ENCODE assay signal across 7 cellular contexts in genomic region chr15:90657520-90658172, GRCh38. TPM values are rescaled to one million over a fixed set of nuclear protein-coding genes. Genes with fewer than 3 reads are reported as not detected.
DNase-seq lines count a peak whose midpoint lies in the region; ATAC-seq, FAIRE-seq and TF ChIP-seq lines count a peak whose summit lies in the region.
"Not testable (repeated sequence)": the region's sequence is repeated elsewhere in the genome, so short reads cannot be mapped to it uniquely, and the experiment has no call there.

No MANE protein-coding gene starts in this region.

- ATAC-seq in GM18867 (IDR thresholded peaks at IDR 0.05; ENCODE audit: unreplicated experiment) (peak; percentile 41), HG02852 (IDR thresholded peaks at IDR 0.05; ENCODE audit: unreplicated experiment) (peak; percentile 41)
- ATAC-seq in K562 = not testable (repeated sequence)

- not testable (repeated sequence) for H4K20me1 ChIP-seq in Karpas-422 (ENCODE audit: insufficient read depth, low read depth, low read length); K562 (replicated peaks; ENCODE audit: control insufficient read depth, insufficient read depth, low read length)

- in situ Hi-C loops in K562 (cut with MboI) = not testable (repeated sequence)

- H2AFZ ChIP-seq in Karpas-422 (ENCODE audit: low read length) (0 out of 2 replicates have a peak overlapping the region, but pooled peaks have one; percentile 32), K562 (ENCODE audit: low read depth, low read length) (peak overlapping the region; percentile 15; the same call in 1 of the 2 replicates)

- TF ChIP-seq CTCF in K562 (IDR thresholded peaks at IDR 0.05 in 2 of 3, conservative IDR thresholded peaks at IDR 0.05 in 1 of 3; ENCODE audit: insufficient read depth in 2 of 3, low read depth in 1 of 3, low read length in 3 of 3) = not testable (repeated sequence)

- not testable (repeated sequence) for H3K9me1 ChIP-seq in K562 (ENCODE audit: control insufficient read depth, insufficient read depth, low read length)

- FAIRE-seq in K562 (lab: Jason Lieb, UNC) = not testable (repeated sequence)

- H3K4me3 ChIP-seq in Karpas-422 (ENCODE audit: low read length) = peak overlapping the region; percentile 63
- H3K4me3 ChIP-seq in K562 = not testable (repeated sequence)

- H3K9me3 ChIP-seq in Karpas-422 (ENCODE audit: low read length); K562 (replicated peaks; ENCODE audit: control insufficient read depth, insufficient read depth, low read depth, low read length): not testable (repeated sequence)

- peak overlapping the region; percentile 64 for H3K27ac ChIP-seq in Karpas-422 (ENCODE audit: low read length)
- H3K27ac ChIP-seq in K562 (ENCODE audit: extremely low read depth, low read depth, low read length) = not testable (repeated sequence)

- intact Hi-C loops in K562 (cut with micrococcal nuclease) = not testable (repeated sequence)

- peak overlapping the region; percentile 92 for H3K4me2 ChIP-seq in Karpas-422 (ENCODE audit: low read depth, low read length, poor library complexity, severe bottlenecking)
- peak overlapping the region; percentile 28 for H3K4me2 ChIP-seq in K562 (ENCODE audit: insufficient read depth, low read length)

- TF ChIP-seq EP300 in K562 (IDR thresholded peaks at IDR 0.05; ENCODE audit: low read length) = not testable (repeated sequence)

- H3K79me2 ChIP-seq in Karpas-422 (ENCODE audit: low read length); K562 (ENCODE audit: control insufficient read depth, insufficient read depth, low read length): not testable (repeated sequence)

- not testable (repeated sequence) for H3K27me3 ChIP-seq in Karpas-422 (ENCODE audit: low read length); K562 (ENCODE audit: control insufficient read depth in 2 of 2, insufficient read depth in 2 of 2, low read length in 2 of 2)

- H3K4me1 ChIP-seq in Karpas-422 (ENCODE audit: low read length) (peaks cover 71% of the 10 kb centered on the region), K562 (replicated peaks in 1 of 2; ENCODE audit: control insufficient read depth in 2 of 2, insufficient read depth in 2 of 2, low read length in 2 of 2) (peaks cover 29 to 30% of the 10 kb centered on the region in 2 experiments)

- WGBS in K562 (ENCODE audit: insufficient coverage, low coverage, missing lambda C conversion rate) = 6% methylated on average over 7 of the region's 7 CpGs

- POLR2A ChIA-PET in K562 (lab: Yijun Ruan, JAX) = interaction anchor here (0.7 kb wide), 1 partner anchor 277 kb away, joined by 3 read pairs; the partner anchor contains the start of gene UNC45A

- CTCF ChIA-PET in K562 (lab: Yijun Ruan, JAX; ENCODE audit: low intra/inter-chr PET ratio) = not testable (repeated sequence)

- H3K9me2 ChIP-seq in Karpas-422 (replicated peaks; ENCODE audit: insufficient read depth, low read length) = not testable (repeated sequence)

- TF ChIP-seq POLR2A in K562 (conservative IDR thresholded peaks at IDR 0.05) = not testable (repeated sequence)

- TF ChIP-seq RAD21 in K562 (CRISPR knock-in tag; conservative IDR thresholded peaks at IDR 0.05 in 1 of 2, IDR thresholded peaks at IDR 0.05 in 1 of 2) = not testable (repeated sequence)

- H3K36me3 ChIP-seq in Karpas-422 (ENCODE audit: insufficient read depth, low read length); K562 (ENCODE audit: control insufficient read depth, insufficient read depth, low read length): not testable (repeated sequence)

- not testable (repeated sequence) for BruUV-seq in K562 (replicated peaks; lab: Mats Ljungman, UMichigan)

- DNase-seq in Karpas-422 (peak; percentile 72), T follicular helper cell (ENCODE audit: low read depth) (peak; percentile 46)
- peak; percentile 52 for DNase-seq in activated CD8-positive, alpha-beta memory T cell treated with anti-CD3 and anti-CD28 coated beads, Interleukin-2, amount 50 U/mL, for 24 hours (ENCODE audit: extremely low read depth)
- not testable (repeated sequence) for DNase-seq in K562 (ENCODE audit: extremely low read depth in 1 of 4, low spot score in 3 of 4)
- peak; percentile 61 to 74 for DNase-seq in stimulated activated CD4-positive, alpha-beta T cell treated with anti-CD3 and anti-CD28 coated beads, Interleukin-2, amount 100 ng/mL, for 24 hours

- peak overlapping the region; percentile 51 for H3K9ac ChIP-seq in Karpas-422 (ENCODE audit: low read length)
- not testable (repeated sequence) for H3K9ac ChIP-seq in K562 (ENCODE audit: insufficient read depth in 1 of 2, low read depth in 2 of 2, low read length in 2 of 2)

TF ChIP-seq in K562, 482 proteins besides CTCF, POLR2A, EP300 and RAD21:
- TF ChIP-seq MEF2D (tag; conservative IDR thresholded peaks at IDR 0.05; ENCODE audit: low read depth) = peak; percentile 93
- TF ChIP-seq MEF2A (IDR thresholded peaks at IDR 0.05; ENCODE audit: control insufficient read depth, low read depth, low read length) = peak; percentile 81
- peak; percentile 77; the same call in 1 of the 2 replicates for TF ChIP-seq ZNF740 (CRISPR knock-in tag; IDR thresholded peaks at IDR 0.05)
- not testable (repeated sequence) for TF ChIP-seq ZNF740 (tag; IDR thresholded peaks at IDR 0.05); ID3 (CRISPR knock-in tag; IDR thresholded peaks at IDR 0.05)
- TF ChIP-seq ESRRA (IDR thresholded peaks at IDR 0.05; ENCODE audit: borderline replicate concordance, low read depth) = peak; percentile 81; the same call in 1 of the 2 replicates
- peak; percentile 40; the same call in 1 of the 2 replicates for TF ChIP-seq ZEB2 (IDR thresholded peaks at IDR 0.05)
- 0 out of 4 replicates have a peak, but pooled peaks of 1 of the 2 experiments have one; percentile 36 for TF ChIP-seq MLLT1 (IDR thresholded peaks at IDR 0.05)
- peak; percentile 59; the same call in 1 of the 2 replicates for TF ChIP-seq VEZF1 (CRISPR knock-in tag; IDR thresholded peaks at IDR 0.05)
- peak; percentile 68; the same call in 1 of the 2 replicates for TF ChIP-seq ID3 (tag; IDR thresholded peaks at IDR 0.05)
- TF ChIP-seq SOX6 (IDR thresholded peaks at IDR 0.05) = peak; percentile 82

RNA-seq across cellular contexts. Expression of gene BLM, which starts 59.5 kb away (rescaled TPM):
- total RNA-seq in Karpas-422 (2014; rRNA removed; shearing (Covaris generic); ENCODE audit: low replicate concordance) = 15.4 and 33.5 TPM in 2 replicates
- 33.0 and 98.2 TPM in 2 replicates for total RNA-seq in K562 (2011; cell fraction: chromatin; rRNA removed; ENCODE audit: low replicate concordance)
- 9.7 and 20.7 TPM in 2 replicates for total RNA-seq in K562 (2011; cell fraction: nucleolus; rRNA removed)
- 25.2 and 32.3 TPM in 2 replicates for total RNA-seq in K562 (2011; cell fraction: nucleoplasm; rRNA removed)
- total RNA-seq in K562 (2014; rRNA removed) (37.9 and 52.4 TPM in 2 replicates), K562 (2014; rRNA removed; fragmentation: Illumina TruSeq; extraction: Trizol) (56.0 and 62.5 TPM in 2 replicates), K562 (2015; rRNA removed; fragmentation: Illumina TruSeq; extraction: Trizol) (49.5 and 51.5 TPM in 2 replicates), K562 (2021) (43.4 and 43.9 TPM in 2 replicates)
- polyA plus RNA-seq in K562 (2011; rRNA removed) (36.5 and 45.5 TPM in 2 replicates), K562 (2014; fragmentation: Illumina TruSeq; extraction: Trizol) (28.0 and 41.6 TPM in 2 replicates), K562 (2014; fragmentation: Nextera tagmentation; extraction: Ambion mirVana) (10 to 100 TPM; 21.0 to 29.7 TPM), K562 (2014; rRNA removed) (22.6 and 35.7 TPM in 2 replicates)
- polyA plus RNA-seq in K562 (2011; cell fraction: cytosol; rRNA removed) = 13.9 and 18.1 TPM in 2 replicates
- polyA plus RNA-seq in K562 (2011; cell fraction: nucleus; rRNA removed) = 47.2 and 66.0 TPM in 2 replicates
- polyA plus RNA-seq in K562 (2012) = 24.4 and 33.5 TPM in 2 replicates
- 76.2 and 80.4 TPM in 2 replicates for polyA minus RNA-seq in K562 (2011; rRNA and poly(A)+ RNA removed)
- polyA minus RNA-seq in K562 (2011; cell fraction: cytosol; rRNA and poly(A)+ RNA removed) = 11.6 and 17.2 TPM in 2 replicates
- 14.8 and 27.4 TPM in 2 replicates for polyA minus RNA-seq in K562 (2011; cell fraction: nucleus; rRNA and poly(A)+ RNA removed)
